ENCODE assay signal across 16 cellular contexts in genomic region chr6:40419881-40420705, GRCh38.
A peak's percentile ranks its signal among the peaks of the same experiment; 100 is the strongest.
DNase-seq lines count a peak whose midpoint lies in the region; ATAC-seq and TF ChIP-seq lines count a peak whose summit lies in the region.
"Had no signal": no experiment of that assay in that cellular context is flagged by ENCODE, and none has a peak within 500 bp of the region (broad histone marks: within the 10 kb centered on the region; RNA-seq: fewer than 3 reads in every experiment).

No MANE protein-coding gene starts in this region.

- H3F3A ChIP-seq in GM23338 (replicated peaks; ENCODE audit: low read depth): no peaks in the 10 kb centered on the region
- H3F3A ChIP-seq in Loucy (ENCODE audit: low read depth): peaks cover 17% of the 10 kb centered on the region

- H4K20me1 ChIP-seq in GM23338 (replicated peaks; ENCODE audit: insufficient read depth): no peaks in the 10 kb centered on the region
- H4K20me1 ChIP-seq in Loucy (ENCODE audit: insufficient read depth, low read length, poor library complexity, severe bottlenecking): no peaks in the 10 kb centered on the region

- peaks cover 11% of the 10 kb centered on the region for H3K27me3 Mint-ChIP-seq in GM23338 (ENCODE audit: insufficient read depth, low read depth, poor library complexity)
- H3K27me3 Mint-ChIP-seq in activated CD4-positive, alpha-beta memory T cell treated with anti-CD3 and anti-CD28 coated beads, Interleukin-2, amount 10 ng/mL, durations not matched to agents 7 days and 5 days: peaks cover 4% of the 10 kb centered on the region
- H3K27me3 Mint-ChIP-seq: CD4-positive, alpha-beta T cell had no signal

- H3K36me3 Mint-ChIP-seq in GM23338 (ENCODE audit: low read depth): no peaks in the 10 kb centered on the region
- no peaks in the 10 kb centered on the region for H3K36me3 Mint-ChIP-seq in activated CD4-positive, alpha-beta memory T cell treated with anti-CD3 and anti-CD28 coated beads, Interleukin-2, amount 10 ng/mL, durations not matched to agents 7 days and 5 days (ENCODE audit: low read depth)

- POLR2A ChIA-PET in activated CD4-positive, alpha-beta memory T cell treated with anti-CD3 and anti-CD28 coated beads, Interleukin-2, amount 10 ng/mL, durations not matched to agents 7 days and 5 days (lab: Charles Lee): no interaction called here

- H3K9me3 Mint-ChIP-seq in GM23338: no peaks in the 10 kb centered on the region
- no peaks in the 10 kb centered on the region for H3K9me3 Mint-ChIP-seq in activated CD4-positive, alpha-beta memory T cell treated with anti-CD3 and anti-CD28 coated beads, Interleukin-2, amount 10 ng/mL, durations not matched to agents 7 days and 5 days
- H3K9me3 Mint-ChIP-seq: CD4-positive, alpha-beta T cell had no signal

- no peaks in the 10 kb centered on the region for H3K9me3 ChIP-seq in Loucy (ENCODE audit: insufficient read depth, low read depth, low read length)
- H3K9me3 ChIP-seq in iPS-20b (ENCODE audit: insufficient read depth, low read depth, low read length): no peaks in the 10 kb centered on the region
- H3K9me3 ChIP-seq in body of pancreas: no peaks in the 10 kb centered on the region
- H3K9me3 ChIP-seq: MG63 had no signal

- ATAC-seq in GM23338 (peak; percentile 56), body of pancreas (no peak)

- peaks cover 33% of the 10 kb centered on the region for H3K4me1 ChIP-seq in GM23338 (ENCODE audit: insufficient read depth)
- peaks cover 55% of the 10 kb centered on the region for H3K4me1 ChIP-seq in Loucy (ENCODE audit: insufficient read depth, low read length, poor library complexity, severe bottlenecking)
- peaks cover 31% of the 10 kb centered on the region for H3K4me1 ChIP-seq in iPS-20b (ENCODE audit: insufficient read depth, low read length)
- H3K4me1 ChIP-seq in body of pancreas: peaks cover 8% of the 10 kb centered on the region

- peak overlapping the region; percentile 47; the same call in 2 of the 3 replicates for H3K4me3 Mint-ChIP-seq in GM23338
- H3K4me3 Mint-ChIP-seq in activated CD4-positive, alpha-beta memory T cell treated with anti-CD3 and anti-CD28 coated beads, Interleukin-2, amount 10 ng/mL, durations not matched to agents 7 days and 5 days: no peak overlapping the region
- H3K4me3 Mint-ChIP-seq: CD4-positive, alpha-beta T cell had no signal

- CTCF ChIA-PET in activated CD4-positive, alpha-beta memory T cell treated with anti-CD3 and anti-CD28 coated beads, Interleukin-2, amount 10 ng/mL, durations not matched to agents 7 days and 5 days (lab: Charles Lee): no interaction called here

- H3K27me3 ChIP-seq in GM23338 (ENCODE audit: insufficient read depth): no peaks in the 10 kb centered on the region
- H3K27me3 ChIP-seq in Loucy (ENCODE audit: insufficient read depth, low read length, poor library complexity, severe bottlenecking): no peaks in the 10 kb centered on the region
- H3K27me3 ChIP-seq in iPS-20b (ENCODE audit: insufficient read depth, low read length): no peaks in the 10 kb centered on the region
- no peaks in the 10 kb centered on the region for H3K27me3 ChIP-seq in body of pancreas
- H3K27me3 ChIP-seq: MG63 had no signal

- H3K79me2 ChIP-seq in GM23338 (replicated peaks; ENCODE audit: insufficient read depth) (no peaks in the 10 kb centered on the region), Loucy (ENCODE audit: insufficient read depth, low read length) (no peaks in the 10 kb centered on the region)

- H3K4me1 Mint-ChIP-seq in GM23338: peaks cover 42% of the 10 kb centered on the region
- H3K4me1 Mint-ChIP-seq in activated CD4-positive, alpha-beta memory T cell treated with anti-CD3 and anti-CD28 coated beads, Interleukin-2, amount 10 ng/mL, durations not matched to agents 7 days and 5 days: no peaks in the 10 kb centered on the region

- TF ChIP-seq CTCF in GM23338 (conservative IDR thresholded peaks at IDR 0.05; ENCODE audit: low read depth in 2 of 2) (0 out of 4 replicates have a peak, but pooled peaks of 1 of the 2 experiments have one; percentile 1), Loucy (conservative IDR thresholded peaks at IDR 0.05; ENCODE audit: low read length) (peak; percentile 59), body of pancreas (IDR thresholded peaks at IDR 0.05) (no peak)

- peak overlapping the region; percentile 74 for H3K4me2 ChIP-seq in GM23338
- H3K4me2 ChIP-seq in Loucy (ENCODE audit: low read depth, low read length, poor library complexity, severe bottlenecking): peak overlapping the region; percentile 79
- H3K4me2 ChIP-seq: KMS-11, PC-9 had no signal

- H3K27ac ChIP-seq in GM23338 (ENCODE audit: low read depth) (peak overlapping the region; percentile 81; the same call in 1 of the 2 replicates), iPS-20b (ENCODE audit: low read length) (peak overlapping the region; percentile 42), temporal lobe (ENCODE audit: low read depth, low read length) (peak overlapping the region; percentile 36), body of pancreas (no peak overlapping the region)
- H3K27ac ChIP-seq: KMS-11, PC-9 had no signal

- intact Hi-C loops in body of pancreas (cut with DNase I): no loop called here

- DNase-seq in GM23338 (ENCODE audit: low spot score) (no peak), DMS 273 treated with DMSO at 0.1 percent for 48 hours (lab: John Stamatoyannopoulos, UW) (no peak), body of pancreas (no peak)
- DNase-seq in activated CD4-positive, alpha-beta memory T cell treated with anti-CD3 and anti-CD28 coated beads, Interleukin-2, amount 10 ng/mL, durations not matched to agents 7 days and 5 days: no peak
- DNase-seq: CD4-positive, alpha-beta T cell; DMS79; NCI-H1092; NCI-H1694 treated with DMSO at 0.1 percent for 48 hours; NCI-H2171; PC-9; SW 1271 had no signal

- peak overlapping the region; percentile 93 for H3K27ac Mint-ChIP-seq in GM23338
- H3K27ac Mint-ChIP-seq in activated CD4-positive, alpha-beta memory T cell treated with anti-CD3 and anti-CD28 coated beads, Interleukin-2, amount 10 ng/mL, durations not matched to agents 7 days and 5 days: no peak overlapping the region
- H3K27ac Mint-ChIP-seq: CD4-positive, alpha-beta T cell had no signal

- 0 out of 2 replicates have a peak overlapping the region, but pooled peaks have one; percentile 38 for H2AFZ ChIP-seq in GM23338
- no peak overlapping the region for H2AFZ ChIP-seq in Loucy (ENCODE audit: low read length)
- H2AFZ ChIP-seq: PC-9 had no signal

- 84 to 89% methylated on average over 19 of the region's 19 CpGs for WGBS in body of pancreas, 2 donors

- H3K36me3 ChIP-seq in GM23338 (ENCODE audit: insufficient read depth) (no peaks in the 10 kb centered on the region), Loucy (ENCODE audit: insufficient read depth, low read length) (no peaks in the 10 kb centered on the region), iPS-20b (ENCODE audit: insufficient read depth, low read depth, low read length) (no peaks in the 10 kb centered on the region), body of pancreas (replicated peaks in 1 of 2; ENCODE audit: insufficient read depth in 1 of 2, low read depth in 2 of 2) (no peaks in the 10 kb centered on the region)
- H3K36me3 ChIP-seq: MG63 had no signal

- H3K4me3 ChIP-seq in GM23338 (peak overlapping the region; percentile 34; the same call in 1 of the 2 replicates), Loucy (ENCODE audit: low read length, poor library complexity, severe bottlenecking) (peak overlapping the region; percentile 66), iPS-20b (ENCODE audit: low read length) (peak overlapping the region; percentile 19; the same call in 1 of the 2 replicates), body of pancreas (no peak overlapping the region)
- H3K4me3 ChIP-seq: MG63, PC-9 had no signal

- H3K9ac ChIP-seq in Loucy (ENCODE audit: low read depth, low read length, poor library complexity, severe bottlenecking) (peak overlapping the region; percentile 55), iPS-20b (ENCODE audit: low read depth, low read length) (no peak overlapping the region; the same call in 1 of the 2 replicates)
- H3K9ac ChIP-seq: KMS-11 had no signal

- no peak for TF ChIP-seq POLR2A in body of pancreas (IDR thresholded peaks at IDR 0.05)

- peaks cover 35% of the 10 kb centered on the region for H3K9me2 ChIP-seq in GM23338 (ENCODE audit: insufficient read depth)
- no peaks in the 10 kb centered on the region for H3K9me2 ChIP-seq in Loucy (replicated peaks; ENCODE audit: low read depth, low read length)

TF ChIP-seq in GM23338, 12 proteins besides CTCF, POLR2A, EP300 and RAD21:
- TF ChIP-seq NANOG (IDR thresholded peaks at IDR 0.05; ENCODE audit: borderline replicate concordance): 0 out of 2 replicates have a peak, but pooled peaks have one; percentile 30
- TF ChIP-seq CREB1 (CRISPR knock-in tag; IDR thresholded peaks at IDR 0.05; ENCODE audit: low read depth): no peak

Comparison
In these comparisons a context has a peak if more than half of its experiments do, and no peak if none do; other contexts are left out.
1. H3K27ac ChIP-seq: peak in GM23338 (single experiment), iPS-20b (single experiment) and temporal lobe (single experiment); none in body of pancreas (0 of 4).
2. H3K4me3 ChIP-seq: peak in GM23338 (single experiment), Loucy (single experiment) and iPS-20b (single experiment); none in body of pancreas (0 of 2).